ENCODE assay signal across 1 cellular context in the genomic region with DNA sequence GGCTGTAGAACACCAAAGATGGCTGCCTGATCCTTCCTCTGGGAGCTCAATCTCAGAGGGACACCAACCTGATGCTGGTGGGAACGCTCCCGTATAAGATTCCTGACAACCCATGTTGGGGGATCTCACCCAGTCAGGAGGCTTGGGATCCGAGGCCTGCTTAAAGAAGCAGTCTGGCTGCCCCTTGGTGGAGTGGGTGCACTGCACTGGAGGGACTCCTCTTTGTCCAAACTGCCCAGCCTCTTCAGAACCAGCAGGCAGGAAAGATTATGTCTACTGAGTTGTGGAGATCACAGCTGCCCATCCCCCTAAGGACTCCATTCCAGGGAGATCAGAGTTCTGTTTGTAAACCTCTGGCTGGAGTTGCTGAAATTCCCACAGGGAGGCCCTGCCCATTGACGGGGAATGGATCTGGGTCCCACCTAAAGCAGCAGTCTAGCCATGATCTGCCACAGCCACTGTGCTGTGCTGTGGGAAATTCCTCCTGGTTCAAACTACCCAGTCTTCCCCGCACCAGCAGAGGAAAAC.
A peak's percentile ranks its signal among the peaks of the same experiment; 100 is the strongest.
TF ChIP-seq lines count a peak whose summit lies in the region.

No MANE protein-coding gene starts in this region.

TF ChIP-seq in HepG2, 621 proteins besides CTCF, POLR2A, EP300 and RAD21 (continued from another document and continues in another):
- TF ChIP-seq, protein P1, sequence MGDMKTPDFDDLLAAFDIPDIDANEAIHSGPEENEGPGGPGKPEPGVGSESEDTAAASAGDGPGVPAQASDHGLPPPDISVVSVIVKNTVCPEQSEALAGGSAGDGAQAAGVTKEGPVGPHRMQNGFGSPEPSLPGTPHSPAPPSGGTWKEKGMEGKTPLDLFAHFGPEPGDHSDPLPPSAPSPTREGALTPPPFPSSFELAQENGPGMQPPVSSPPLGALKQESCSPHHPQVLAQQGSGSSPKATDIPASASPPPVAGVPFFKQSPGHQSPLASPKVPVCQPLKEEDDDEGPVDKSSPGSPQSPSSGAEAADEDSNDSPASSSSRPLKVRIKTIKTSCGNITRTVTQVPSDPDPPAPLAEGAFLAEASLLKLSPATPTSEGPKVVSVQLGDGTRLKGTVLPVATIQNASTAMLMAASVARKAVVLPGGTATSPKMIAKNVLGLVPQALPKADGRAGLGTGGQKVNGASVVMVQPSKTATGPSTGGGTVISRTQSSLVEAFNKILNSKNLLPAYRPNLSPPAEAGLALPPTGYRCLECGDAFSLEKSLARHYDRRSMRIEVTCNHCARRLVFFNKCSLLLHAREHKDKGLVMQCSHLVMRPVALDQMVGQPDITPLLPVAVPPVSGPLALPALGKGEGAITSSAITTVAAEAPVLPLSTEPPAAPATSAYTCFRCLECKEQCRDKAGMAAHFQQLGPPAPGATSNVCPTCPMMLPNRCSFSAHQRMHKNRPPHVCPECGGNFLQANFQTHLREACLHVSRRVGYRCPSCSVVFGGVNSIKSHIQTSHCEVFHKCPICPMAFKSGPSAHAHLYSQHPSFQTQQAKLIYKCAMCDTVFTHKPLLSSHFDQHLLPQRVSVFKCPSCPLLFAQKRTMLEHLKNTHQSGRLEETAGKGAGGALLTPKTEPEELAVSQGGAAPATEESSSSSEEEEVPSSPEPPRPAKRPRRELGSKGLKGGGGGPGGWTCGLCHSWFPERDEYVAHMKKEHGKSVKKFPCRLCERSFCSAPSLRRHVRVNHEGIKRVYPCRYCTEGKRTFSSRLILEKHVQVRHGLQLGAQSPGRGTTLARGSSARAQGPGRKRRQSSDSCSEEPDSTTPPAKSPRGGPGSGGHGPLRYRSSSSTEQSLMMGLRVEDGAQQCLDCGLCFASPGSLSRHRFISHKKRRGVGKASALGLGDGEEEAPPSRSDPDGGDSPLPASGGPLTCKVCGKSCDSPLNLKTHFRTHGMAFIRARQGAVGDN (CRISPR knock-in tag; IDR thresholded peaks at IDR 0.05), result peak; percentile 71
- TF ChIP-seq, protein P2, sequence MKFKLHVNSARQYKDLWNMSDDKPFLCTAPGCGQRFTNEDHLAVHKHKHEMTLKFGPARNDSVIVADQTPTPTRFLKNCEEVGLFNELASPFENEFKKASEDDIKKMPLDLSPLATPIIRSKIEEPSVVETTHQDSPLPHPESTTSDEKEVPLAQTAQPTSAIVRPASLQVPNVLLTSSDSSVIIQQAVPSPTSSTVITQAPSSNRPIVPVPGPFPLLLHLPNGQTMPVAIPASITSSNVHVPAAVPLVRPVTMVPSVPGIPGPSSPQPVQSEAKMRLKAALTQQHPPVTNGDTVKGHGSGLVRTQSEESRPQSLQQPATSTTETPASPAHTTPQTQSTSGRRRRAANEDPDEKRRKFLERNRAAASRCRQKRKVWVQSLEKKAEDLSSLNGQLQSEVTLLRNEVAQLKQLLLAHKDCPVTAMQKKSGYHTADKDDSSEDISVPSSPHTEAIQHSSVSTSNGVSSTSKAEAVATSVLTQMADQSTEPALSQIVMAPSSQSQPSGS (CRISPR knock-in tag; IDR thresholded peaks at IDR 0.05), result 0 out of 2 replicates have a peak, but pooled peaks have one; percentile 30
- TF ChIP-seq HOXA3 (CRISPR knock-in tag; IDR thresholded peaks at IDR 0.05) (peak; percentile 25; the same call in 1 of the 2 replicates), ZNF292 (CRISPR knock-in tag; IDR thresholded peaks at IDR 0.05; ENCODE audit: borderline replicate concordance, low read depth) (peak; percentile 58; the same call in 1 of the 2 replicates), FOXA1 (IDR thresholded peaks at IDR 0.05) (no peak), FOXA1 (CRISPR knock-in tag; IDR thresholded peaks at IDR 0.05) (peak; percentile 18; the same call in 1 of the 2 replicates), CBX1 (IDR thresholded peaks at IDR 0.05; ENCODE audit: low read depth) (peak; percentile 50), BCL6 (CRISPR knock-in tag; IDR thresholded peaks at IDR 0.05) (peak; percentile 72), YY1 (IDR thresholded peaks at IDR 0.05; ENCODE audit: insufficient read depth, insufficient replicate concordance, low read depth, low read length) (peak; percentile 51), LCORL (IDR thresholded peaks at IDR 0.05) (no peak), LCORL (CRISPR knock-in tag; IDR thresholded peaks at IDR 0.05) (peak; percentile 34; the same call in 1 of the 2 replicates), ZNF614 (CRISPR knock-in tag; IDR thresholded peaks at IDR 0.05; ENCODE audit: borderline replicate concordance) (peak; percentile 58; the same call in 1 of the 2 replicates), ESRRA (CRISPR knock-in tag; IDR thresholded peaks at IDR 0.05; ENCODE audit: low read depth) (no peak), ZNF432 (CRISPR knock-in tag; IDR thresholded peaks at IDR 0.05; ENCODE audit: borderline replicate concordance) (no peak), WIZ (CRISPR knock-in tag; IDR thresholded peaks at IDR 0.05) (peak; percentile 85; the same call in 1 of the 2 replicates), STAG1 (CRISPR knock-in tag; IDR thresholded peaks at IDR 0.05) (peak; percentile 11; the same call in 1 of the 2 replicates), CEBPG (CRISPR knock-in tag; IDR thresholded peaks at IDR 0.05) (peak; percentile 31; the same call in 1 of the 2 replicates), SALL2 (CRISPR knock-in tag; IDR thresholded peaks at IDR 0.05) (0 out of 2 replicates have a peak, but pooled peaks have one; percentile 39), ZFX (CRISPR knock-in tag; IDR thresholded peaks at IDR 0.05; ENCODE audit: low read depth) (peak; percentile 46; the same call in 1 of the 2 replicates), KDM4B (CRISPR knock-in tag; IDR thresholded peaks at IDR 0.05) (no peak), SPEN (CRISPR knock-in tag; IDR thresholded peaks at IDR 0.05; ENCODE audit: low read depth) (peak; percentile 46; the same call in 1 of the 2 replicates), TOE1 (CRISPR knock-in tag; IDR thresholded peaks at IDR 0.05) (no peak)
- TF ChIP-seq, protein P3, sequence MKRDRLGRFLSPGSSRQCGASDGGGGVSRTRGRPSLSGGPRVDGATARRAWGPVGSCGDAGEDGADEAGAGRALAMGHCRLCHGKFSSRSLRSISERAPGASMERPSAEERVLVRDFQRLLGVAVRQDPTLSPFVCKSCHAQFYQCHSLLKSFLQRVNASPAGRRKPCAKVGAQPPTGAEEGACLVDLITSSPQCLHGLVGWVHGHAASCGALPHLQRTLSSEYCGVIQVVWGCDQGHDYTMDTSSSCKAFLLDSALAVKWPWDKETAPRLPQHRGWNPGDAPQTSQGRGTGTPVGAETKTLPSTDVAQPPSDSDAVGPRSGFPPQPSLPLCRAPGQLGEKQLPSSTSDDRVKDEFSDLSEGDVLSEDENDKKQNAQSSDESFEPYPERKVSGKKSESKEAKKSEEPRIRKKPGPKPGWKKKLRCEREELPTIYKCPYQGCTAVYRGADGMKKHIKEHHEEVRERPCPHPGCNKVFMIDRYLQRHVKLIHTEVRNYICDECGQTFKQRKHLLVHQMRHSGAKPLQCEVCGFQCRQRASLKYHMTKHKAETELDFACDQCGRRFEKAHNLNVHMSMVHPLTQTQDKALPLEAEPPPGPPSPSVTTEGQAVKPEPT (CRISPR knock-in tag; IDR thresholded peaks at IDR 0.05; ENCODE audit: low read depth), result 0 out of 2 replicates have a peak, but pooled peaks have one; percentile 24
- TF ChIP-seq, protein P4, sequence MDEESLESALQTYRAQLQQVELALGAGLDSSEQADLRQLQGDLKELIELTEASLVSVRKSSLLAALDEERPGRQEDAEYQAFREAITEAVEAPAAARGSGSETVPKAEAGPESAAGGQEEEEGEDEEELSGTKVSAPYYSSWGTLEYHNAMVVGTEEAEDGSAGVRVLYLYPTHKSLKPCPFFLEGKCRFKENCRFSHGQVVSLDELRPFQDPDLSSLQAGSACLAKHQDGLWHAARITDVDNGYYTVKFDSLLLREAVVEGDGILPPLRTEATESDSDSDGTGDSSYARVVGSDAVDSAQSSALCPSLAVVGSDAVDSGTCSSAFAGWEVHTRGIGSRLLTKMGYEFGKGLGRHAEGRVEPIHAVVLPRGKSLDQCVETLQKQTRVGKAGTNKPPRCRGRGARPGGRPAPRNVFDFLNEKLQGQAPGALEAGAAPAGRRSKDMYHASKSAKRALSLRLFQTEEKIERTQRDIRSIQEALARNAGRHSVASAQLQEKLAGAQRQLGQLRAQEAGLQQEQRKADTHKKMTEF (CRISPR knock-in tag; IDR thresholded peaks at IDR 0.05), result 0 out of 2 replicates have a peak, but pooled peaks have one; percentile 23
- TF ChIP-seq, protein P5, sequence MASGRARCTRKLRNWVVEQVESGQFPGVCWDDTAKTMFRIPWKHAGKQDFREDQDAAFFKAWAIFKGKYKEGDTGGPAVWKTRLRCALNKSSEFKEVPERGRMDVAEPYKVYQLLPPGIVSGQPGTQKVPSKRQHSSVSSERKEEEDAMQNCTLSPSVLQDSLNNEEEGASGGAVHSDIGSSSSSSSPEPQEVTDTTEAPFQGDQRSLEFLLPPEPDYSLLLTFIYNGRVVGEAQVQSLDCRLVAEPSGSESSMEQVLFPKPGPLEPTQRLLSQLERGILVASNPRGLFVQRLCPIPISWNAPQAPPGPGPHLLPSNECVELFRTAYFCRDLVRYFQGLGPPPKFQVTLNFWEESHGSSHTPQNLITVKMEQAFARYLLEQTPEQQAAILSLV (CRISPR knock-in tag; IDR thresholded peaks at IDR 0.05; ENCODE audit: borderline replicate concordance), result peak; percentile 68; the same call in 1 of the 2 replicates
- TF ChIP-seq, protein P6, sequence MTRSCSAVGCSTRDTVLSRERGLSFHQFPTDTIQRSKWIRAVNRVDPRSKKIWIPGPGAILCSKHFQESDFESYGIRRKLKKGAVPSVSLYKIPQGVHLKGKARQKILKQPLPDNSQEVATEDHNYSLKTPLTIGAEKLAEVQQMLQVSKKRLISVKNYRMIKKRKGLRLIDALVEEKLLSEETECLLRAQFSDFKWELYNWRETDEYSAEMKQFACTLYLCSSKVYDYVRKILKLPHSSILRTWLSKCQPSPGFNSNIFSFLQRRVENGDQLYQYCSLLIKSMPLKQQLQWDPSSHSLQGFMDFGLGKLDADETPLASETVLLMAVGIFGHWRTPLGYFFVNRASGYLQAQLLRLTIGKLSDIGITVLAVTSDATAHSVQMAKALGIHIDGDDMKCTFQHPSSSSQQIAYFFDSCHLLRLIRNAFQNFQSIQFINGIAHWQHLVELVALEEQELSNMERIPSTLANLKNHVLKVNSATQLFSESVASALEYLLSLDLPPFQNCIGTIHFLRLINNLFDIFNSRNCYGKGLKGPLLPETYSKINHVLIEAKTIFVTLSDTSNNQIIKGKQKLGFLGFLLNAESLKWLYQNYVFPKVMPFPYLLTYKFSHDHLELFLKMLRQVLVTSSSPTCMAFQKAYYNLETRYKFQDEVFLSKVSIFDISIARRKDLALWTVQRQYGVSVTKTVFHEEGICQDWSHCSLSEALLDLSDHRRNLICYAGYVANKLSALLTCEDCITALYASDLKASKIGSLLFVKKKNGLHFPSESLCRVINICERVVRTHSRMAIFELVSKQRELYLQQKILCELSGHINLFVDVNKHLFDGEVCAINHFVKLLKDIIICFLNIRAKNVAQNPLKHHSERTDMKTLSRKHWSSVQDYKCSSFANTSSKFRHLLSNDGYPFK (CRISPR knock-in tag; IDR thresholded peaks at IDR 0.05; ENCODE audit: borderline replicate concordance), result 0 out of 2 replicates have a peak, but pooled peaks have one; percentile 46
- TF ChIP-seq, protein P7, sequence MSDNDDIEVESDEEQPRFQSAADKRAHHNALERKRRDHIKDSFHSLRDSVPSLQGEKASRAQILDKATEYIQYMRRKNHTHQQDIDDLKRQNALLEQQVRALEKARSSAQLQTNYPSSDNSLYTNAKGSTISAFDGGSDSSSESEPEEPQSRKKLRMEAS (IDR thresholded peaks at IDR 0.05), result 0 out of 2 replicates have a peak, but pooled peaks have one; percentile 32
- TF ChIP-seq, protein P8, sequence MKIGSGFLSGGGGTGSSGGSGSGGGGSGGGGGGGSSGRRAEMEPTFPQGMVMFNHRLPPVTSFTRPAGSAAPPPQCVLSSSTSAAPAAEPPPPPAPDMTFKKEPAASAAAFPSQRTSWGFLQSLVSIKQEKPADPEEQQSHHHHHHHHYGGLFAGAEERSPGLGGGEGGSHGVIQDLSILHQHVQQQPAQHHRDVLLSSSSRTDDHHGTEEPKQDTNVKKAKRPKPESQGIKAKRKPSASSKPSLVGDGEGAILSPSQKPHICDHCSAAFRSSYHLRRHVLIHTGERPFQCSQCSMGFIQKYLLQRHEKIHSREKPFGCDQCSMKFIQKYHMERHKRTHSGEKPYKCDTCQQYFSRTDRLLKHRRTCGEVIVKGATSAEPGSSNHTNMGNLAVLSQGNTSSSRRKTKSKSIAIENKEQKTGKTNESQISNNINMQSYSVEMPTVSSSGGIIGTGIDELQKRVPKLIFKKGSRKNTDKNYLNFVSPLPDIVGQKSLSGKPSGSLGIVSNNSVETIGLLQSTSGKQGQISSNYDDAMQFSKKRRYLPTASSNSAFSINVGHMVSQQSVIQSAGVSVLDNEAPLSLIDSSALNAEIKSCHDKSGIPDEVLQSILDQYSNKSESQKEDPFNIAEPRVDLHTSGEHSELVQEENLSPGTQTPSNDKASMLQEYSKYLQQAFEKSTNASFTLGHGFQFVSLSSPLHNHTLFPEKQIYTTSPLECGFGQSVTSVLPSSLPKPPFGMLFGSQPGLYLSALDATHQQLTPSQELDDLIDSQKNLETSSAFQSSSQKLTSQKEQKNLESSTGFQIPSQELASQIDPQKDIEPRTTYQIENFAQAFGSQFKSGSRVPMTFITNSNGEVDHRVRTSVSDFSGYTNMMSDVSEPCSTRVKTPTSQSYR (CRISPR knock-in tag; IDR thresholded peaks at IDR 0.05; ENCODE audit: borderline replicate concordance), result peak; percentile 84
- TF ChIP-seq, protein P9, sequence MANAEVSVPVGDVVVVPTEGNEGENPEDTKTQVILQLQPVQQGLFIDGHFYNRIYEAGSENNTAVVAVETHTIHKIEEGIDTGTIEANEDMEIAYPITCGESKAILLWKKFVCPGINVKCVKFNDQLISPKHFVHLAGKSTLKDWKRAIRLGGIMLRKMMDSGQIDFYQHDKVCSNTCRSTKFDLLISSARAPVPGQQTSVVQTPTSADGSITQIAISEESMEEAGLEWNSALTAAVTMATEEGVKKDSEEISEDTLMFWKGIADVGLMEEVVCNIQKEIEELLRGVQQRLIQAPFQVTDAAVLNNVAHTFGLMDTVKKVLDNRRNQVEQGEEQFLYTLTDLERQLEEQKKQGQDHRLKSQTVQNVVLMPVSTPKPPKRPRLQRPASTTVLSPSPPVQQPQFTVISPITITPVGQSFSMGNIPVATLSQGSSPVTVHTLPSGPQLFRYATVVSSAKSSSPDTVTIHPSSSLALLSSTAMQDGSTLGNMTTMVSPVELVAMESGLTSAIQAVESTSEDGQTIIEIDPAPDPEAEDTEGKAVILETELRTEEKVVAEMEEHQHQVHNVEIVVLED (CRISPR knock-in tag; IDR thresholded peaks at IDR 0.05; ENCODE audit: borderline replicate concordance), result peak; percentile 14; the same call in 1 of the 2 replicates
- TF ChIP-seq, protein P10, sequence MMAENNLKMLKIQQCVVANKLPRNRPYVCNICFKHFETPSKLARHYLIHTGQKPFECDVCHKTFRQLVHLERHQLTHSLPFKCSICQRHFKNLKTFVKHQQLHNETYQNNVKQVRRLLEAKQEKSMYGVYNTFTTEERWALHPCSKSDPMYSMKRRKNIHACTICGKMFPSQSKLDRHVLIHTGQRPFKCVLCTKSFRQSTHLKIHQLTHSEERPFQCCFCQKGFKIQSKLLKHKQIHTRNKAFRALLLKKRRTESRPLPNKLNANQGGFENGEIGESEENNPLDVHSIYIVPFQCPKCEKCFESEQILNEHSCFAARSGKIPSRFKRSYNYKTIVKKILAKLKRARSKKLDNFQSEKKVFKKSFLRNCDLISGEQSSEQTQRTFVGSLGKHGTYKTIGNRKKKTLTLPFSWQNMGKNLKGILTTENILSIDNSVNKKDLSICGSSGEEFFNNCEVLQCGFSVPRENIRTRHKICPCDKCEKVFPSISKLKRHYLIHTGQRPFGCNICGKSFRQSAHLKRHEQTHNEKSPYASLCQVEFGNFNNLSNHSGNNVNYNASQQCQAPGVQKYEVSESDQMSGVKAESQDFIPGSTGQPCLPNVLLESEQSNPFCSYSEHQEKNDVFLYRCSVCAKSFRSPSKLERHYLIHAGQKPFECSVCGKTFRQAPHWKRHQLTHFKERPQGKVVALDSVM (CRISPR knock-in tag; IDR thresholded peaks at IDR 0.05), result 0 out of 2 replicates have a peak, but pooled peaks have one; percentile 13
